25 cellular contexts compared by ENCODE assay signal in genomic region chr13:98019186-98019585, GRCh38.
"Had no signal": no experiment of that assay in that cellular context is flagged by ENCODE, and none has a peak within 500 bp of the region (broad histone marks: within the 10 kb centered on the region; RNA-seq: fewer than 3 reads in every experiment).

No MANE protein-coding gene starts in this region.

- ATAC-seq: effector memory CD8-positive, alpha-beta T cell; esophagus mucosa; gastrocnemius medialis; left lobe of liver; natural killer cell treated with Interleukin-12 subunit alpha and Interleukin-12 subunit beta and Interleukin-15 and Interleukin-18, amount 100 ng/mL, for 72 hours; right lobe of liver; stimulated activated naive CD8-positive, alpha-beta T cell treated with anti-CD3 and anti-CD28 coated beads, Interleukin-15, amount 100 ng/mL, for 72 hours; upper lobe of right lung had no signal

- H2AFZ ChIP-seq: neural progenitor cell, parathyroid adenoma had no signal

- H3K27ac Mint-ChIP-seq: memory B cell; natural killer cell treated with Interleukin-12 subunit alpha and Interleukin-12 subunit beta and Interleukin-15 and Interleukin-18, amount 100 ng/mL, for 72 hours; neural progenitor cell; progenitor cell of endocrine pancreas; stimulated activated naive CD8-positive, alpha-beta T cell treated with anti-CD3 and anti-CD28 coated beads, Interleukin-15, amount 100 ng/mL, for 72 hours had no signal

- H3K27me3 ChIP-seq: gastrocnemius medialis, neural progenitor cell, right lobe of liver, suprapubic skin, transverse colon, upper lobe of right lung, uterus had no signal

- H3K9me3 Mint-ChIP-seq: effector memory CD8-positive, alpha-beta T cell; memory B cell; natural killer cell treated with Interleukin-12 subunit alpha and Interleukin-12 subunit beta and Interleukin-15 and Interleukin-18, amount 100 ng/mL, for 72 hours; neural progenitor cell; stimulated activated naive CD8-positive, alpha-beta T cell treated with anti-CD3 and anti-CD28 coated beads, Interleukin-15, amount 100 ng/mL, for 72 hours had no signal

- H3K27me3 Mint-ChIP-seq: effector memory CD8-positive, alpha-beta T cell; memory B cell; natural killer cell treated with Interleukin-12 subunit alpha and Interleukin-12 subunit beta and Interleukin-15 and Interleukin-18, amount 100 ng/mL, for 72 hours; progenitor cell of endocrine pancreas; stimulated activated naive CD8-positive, alpha-beta T cell treated with anti-CD3 and anti-CD28 coated beads, Interleukin-15, amount 100 ng/mL, for 72 hours had no signal

- H3K4me3 Mint-ChIP-seq: effector memory CD8-positive, alpha-beta T cell; memory B cell; natural killer cell treated with Interleukin-12 subunit alpha and Interleukin-12 subunit beta and Interleukin-15 and Interleukin-18, amount 100 ng/mL, for 72 hours; neural progenitor cell; stimulated activated naive CD8-positive, alpha-beta T cell treated with anti-CD3 and anti-CD28 coated beads, Interleukin-15, amount 100 ng/mL, for 72 hours had no signal

- H3K4me1 ChIP-seq: gastrocnemius medialis, neural progenitor cell, parathyroid adenoma, right lobe of liver, transverse colon, uterus had no signal

- DNase-seq: effector memory CD8-positive, alpha-beta T cell; foreskin fibroblast; gastrocnemius medialis; head of caudate nucleus; kidney; right lobe of liver; small intestine; stimulated activated CD4-positive, alpha-beta T cell treated with anti-CD3 and anti-CD28 coated beads, Interleukin-15, amount 100 ng/mL, for 24 hours; stimulated activated CD4-positive, alpha-beta T cell treated with anti-CD3 and anti-CD28 coated beads, Interleukin-2, amount 100 ng/mL, for 48 hours; stimulated activated naive CD4-positive, alpha-beta T cell; stimulated activated naive CD8-positive, alpha-beta T cell treated with anti-CD3 and anti-CD28 coated beads, Interleukin-15, amount 100 ng/mL, for 72 hours; transverse colon; upper lobe of right lung; uterus had no signal

- H3K36me3 ChIP-seq: uterus had no signal

- H3K4me2 ChIP-seq: neural progenitor cell had no signal

- H3K4me3 ChIP-seq: coronary artery, gastrocnemius medialis, lung, neural progenitor cell, right lobe of liver, suprapubic skin, transverse colon, upper lobe of right lung, uterus had no signal

- H3K4me1 Mint-ChIP-seq: neural progenitor cell; stimulated activated naive CD8-positive, alpha-beta T cell treated with anti-CD3 and anti-CD28 coated beads, Interleukin-15, amount 100 ng/mL, for 72 hours had no signal

- H3K27ac ChIP-seq: coronary artery, epithelial cell of prostate, gastrocnemius medialis, neural progenitor cell, parathyroid adenoma, right lobe of liver, suprapubic skin, transverse colon, upper lobe of right lung, uterus had no signal

- H3K79me2 ChIP-seq: parathyroid adenoma had no signal
